In genomic region chr3:190566043-190566933, GRCh38 we compare ENCODE assay signal across 8 cellular contexts. TPM values are rescaled to one million over a fixed set of nuclear protein-coding genes. Genes with fewer than 3 reads are reported as not detected.
A peak's percentile ranks its signal among the peaks of the same experiment; 100 is the strongest.
DNase-seq lines count a peak whose midpoint lies in the region; ATAC-seq, FAIRE-seq and TF ChIP-seq lines count a peak whose summit lies in the region.

No MANE protein-coding gene starts in this region.

- H3K36me3 Mint-ChIP-seq in activated T-cell treated with anti-CD3 and anti-CD28 coated beads, Interleukin-2, amount 50 U/mL, for 4 hours (ENCODE audit: insufficient read depth) = peaks cover 33% of the 10 kb centered on the region

- H3K9me3 ChIP-seq in trophoblast cell (ENCODE audit: insufficient read depth, low read depth, low read length) = no peaks in the 10 kb centered on the region

- H2AFZ ChIP-seq in trophoblast cell (ENCODE audit: insufficient read depth, low read length, poor library complexity) = peak overlapping the region; percentile 47

- no peak overlapping the region for H3K4me3 Mint-ChIP-seq in activated T-cell treated with anti-CD3 and anti-CD28 coated beads, Interleukin-2, amount 50 U/mL, for 4 hours

- H2BK120ac ChIP-seq in trophoblast cell (ENCODE audit: insufficient read depth, low read length, poor library complexity) = peak overlapping the region; percentile 60

- no peaks in the 10 kb centered on the region for H3K27me3 Mint-ChIP-seq in activated T-cell treated with anti-CD3 and anti-CD28 coated beads, Interleukin-2, amount 50 U/mL, for 4 hours (ENCODE audit: low read depth)

- peak; percentile 64 for ATAC-seq in GM18861 (IDR thresholded peaks at IDR 0.05; ENCODE audit: unreplicated experiment)
- ATAC-seq in activated T-cell treated with anti-CD3 and anti-CD28 coated beads, Interleukin-2, amount 50 U/mL, for 4 hours = peak; percentile 85 to 92

- peaks cover 0 to 2% of the 10 kb centered on the region in 2 experiments for H3K36me3 ChIP-seq in trophoblast cell (ENCODE audit: control insufficient read depth in 1 of 2, insufficient read depth in 2 of 2, low read length in 2 of 2)

- H2BK5ac ChIP-seq in trophoblast cell (ENCODE audit: low read depth, low read length, poor library complexity) = peak overlapping the region; percentile 52

- H3K79me2 ChIP-seq in trophoblast cell (ENCODE audit: control insufficient read depth, insufficient read depth, low read length, poor library complexity) = no peaks in the 10 kb centered on the region

- peak overlapping the region; percentile 45 for H4K8ac ChIP-seq in trophoblast cell (ENCODE audit: low read depth, low read length)

- H3K18ac ChIP-seq in trophoblast cell (ENCODE audit: low read length) = no peak overlapping the region

- no peak overlapping the region for H3K9ac ChIP-seq in trophoblast cell (ENCODE audit: low read length)

- no peak overlapping the region for H3K4ac ChIP-seq in trophoblast cell (ENCODE audit: low read depth, low read length)

- peaks cover 33% of the 10 kb centered on the region for H3K4me1 Mint-ChIP-seq in activated T-cell treated with anti-CD3 and anti-CD28 coated beads, Interleukin-2, amount 50 U/mL, for 4 hours (ENCODE audit: low read depth)

- H2AK5ac ChIP-seq in trophoblast cell (ENCODE audit: low read length) = no peak overlapping the region

- H3K27ac ChIP-seq in trophoblast cell (ENCODE audit: low read depth, low read length) = peak overlapping the region; percentile 15

- H3K4me1 ChIP-seq in trophoblast cell (ENCODE audit: control insufficient read depth in 1 of 2, insufficient read depth in 2 of 2, low read length in 2 of 2) = peaks cover 3 to 7% of the 10 kb centered on the region in 2 experiments

- H3K4me3 ChIP-seq in trophoblast cell (ENCODE audit: low read depth, low read length) = no peak overlapping the region

- no peak for FAIRE-seq in frontal cortex (lab: Jason Lieb, UNC)

- peak overlapping the region; percentile 42 for H3K14ac ChIP-seq in trophoblast cell (ENCODE audit: low read length)

- no peak for TF ChIP-seq CTCF in GM20000 (IDR thresholded peaks at IDR 0.05; ENCODE audit: extremely low read depth, missing control alignments)

- DNase-seq in NCI-H226 (peak; percentile 100), foreskin melanocyte (peak; percentile 100), trophoblast cell (peak; percentile 99 to 100), GM20000 (ENCODE audit: low spot score) (no peak), frontal cortex (ENCODE audit: low spot score in 2 of 2) (no peak), NCI-H128 (lab: John Stamatoyannopoulos, UW; ENCODE audit: unreplicated experiment) (no peak)
- peak; percentile 10 for DNase-seq in activated T-cell treated with anti-CD3 and anti-CD28 coated beads, Interleukin-2, amount 50 U/mL, for 4 hours

- H3K27me3 ChIP-seq in trophoblast cell (ENCODE audit: insufficient read depth, low read length) = no peaks in the 10 kb centered on the region

- peaks cover 6% of the 10 kb centered on the region for H3K79me1 ChIP-seq in trophoblast cell (ENCODE audit: low read length)

- peak overlapping the region; percentile 64 for H4K91ac ChIP-seq in trophoblast cell (ENCODE audit: low read depth, low read length)

- no peak overlapping the region for H3K23ac ChIP-seq in trophoblast cell (ENCODE audit: low read length)

- no CpG with 5 or more reads among the region's 6 CpGs for WGBS in trophoblast cell (ENCODE audit: extremely low coverage, insufficient coverage, insufficient read length)

- peak overlapping the region; percentile 67 for H2BK12ac ChIP-seq in trophoblast cell (ENCODE audit: low read length)

- H3K9me3 Mint-ChIP-seq in activated T-cell treated with anti-CD3 and anti-CD28 coated beads, Interleukin-2, amount 50 U/mL, for 4 hours = peaks cover 4% of the 10 kb centered on the region

- no peak overlapping the region for H4K12ac ChIP-seq in trophoblast cell (ENCODE audit: low read depth, low read length)

- no peak overlapping the region for H3K4me2 ChIP-seq in trophoblast cell (ENCODE audit: low read length)

RNA-seq across cellular contexts. Expression of gene IL1RAP, which starts 52.4 kb away (rescaled TPM):
- total RNA-seq in activated T-cell treated with anti-CD3 and anti-CD28 coated beads, Interleukin-2, amount 50 U/mL, for 4 hours = 10 to 100 TPM; 10.2 to 15.3 (median 13.8) TPM
- 13.1 and 15.4 TPM in 2 replicates for polyA plus RNA-seq in trophoblast cell (2013)
- 13.9 TPM for total RNA-seq in frontal cortex

Comparison
In these comparisons a context has a peak if more than half of its experiments do, and no peak if none do; other contexts are left out.
1. DNase-seq: peak in NCI-H226 (single experiment), activated T-cell treated with anti-CD3 and anti-CD28 coated beads, Interleukin-2, amount 50 U/mL, for 4 hours (single experiment), foreskin melanocyte (single experiment) and trophoblast cell (2 of 2); none in GM20000 (single experiment), frontal cortex (0 of 2) and NCI-H128 (single experiment).